20 cellular contexts compared by ENCODE assay signal in genomic region chr20:13322621-13323020, GRCh38.
DNase-seq lines count a peak whose midpoint lies in the region; ATAC-seq and TF ChIP-seq lines count a peak whose summit lies in the region.
"Had no signal": no experiment of that assay in that cellular context is flagged by ENCODE, and none has a peak within 500 bp of the region (broad histone marks: within the 10 kb centered on the region; RNA-seq: fewer than 3 reads in every experiment).

No MANE protein-coding gene starts in this region.

- no peaks in the 10 kb centered on the region for H3K9me2 ChIP-seq in hepatocyte (replicated peaks; ENCODE audit: insufficient read depth)

- no peak for TF ChIP-seq CTCF in hepatocyte (IDR thresholded peaks at IDR 0.05; ENCODE audit: poor library complexity)

- peaks cover 0 to 4% of the 10 kb centered on the region in 2 donors for H3K4me1 Mint-ChIP-seq in stimulated activated naive B cell treated with anti-CD40 and anti-IgM and Interleukin-4, amounts not matched to agents 10 μg/mL and 1 μg/mL and 100 μg/mL, for 72 hours
- H3K4me1 Mint-ChIP-seq: naive B cell had no signal

- H3K27ac Mint-ChIP-seq in stimulated activated naive B cell treated with anti-CD40 and anti-IgM and Interleukin-4, amounts not matched to agents 10 μg/mL and 1 μg/mL and 100 μg/mL, for 72 hours = peak overlapping the region; percentile 22

- DNase-seq in EH (ENCODE audit: low read depth) (peak; percentile 3), hepatocyte (ENCODE audit: low spot score) (no peak), nucleus accumbens (lab: John Stamatoyannopoulos, UW) (no peak)
- DNase-seq in stimulated activated naive B cell treated with anti-CD40 and anti-IgM and Interleukin-4, amounts not matched to agents 10 μg/mL and 1 μg/mL and 100 μg/mL, for 72 hours = no peak
- DNase-seq: activated CD8-positive, alpha-beta memory T cell treated with anti-CD3 and anti-CD28 coated beads, Interleukin-2, amount 50 U/mL, for 4 hours; DMS79; mammary epithelial cell; MM.1S; naive B cell; NCI-H146; NCI-H2171; NCI-H524 treated with DMSO at 0.1 percent for 48 hours; ovary; right cardiac atrium; stimulated activated CD4-positive, alpha-beta T cell treated with anti-CD3 and anti-CD28 coated beads, Interleukin-15, amount 100 ng/mL, for 24 hours; stimulated activated CD8-positive, alpha-beta memory T cell treated with anti-CD3 and anti-CD28 coated beads, Interleukin-4, amount 100 ng/mL, for 48 hours had no signal

- no peaks in the 10 kb centered on the region for H3K9me3 ChIP-seq in hepatocyte (ENCODE audit: low read depth)
- H3K9me3 ChIP-seq: ovary had no signal

- peaks cover 9% of the 10 kb centered on the region for H3K4me1 ChIP-seq in hepatocyte (ENCODE audit: insufficient read depth)

- no peak overlapping the region for H3K4me3 Mint-ChIP-seq in stimulated activated naive B cell treated with anti-CD40 and anti-IgM and Interleukin-4, amounts not matched to agents 10 μg/mL and 1 μg/mL and 100 μg/mL, for 72 hours
- H3K4me3 Mint-ChIP-seq: naive B cell had no signal

- H4K20me1 ChIP-seq in hepatocyte (ENCODE audit: insufficient read depth, poor library complexity, severe bottlenecking) = no peaks in the 10 kb centered on the region

- ATAC-seq in HG02610 (IDR thresholded peaks at IDR 0.05; ENCODE audit: unreplicated experiment) = peak; percentile 63
- no peak for ATAC-seq in stimulated activated naive B cell treated with anti-CD40 and anti-IgM and Interleukin-4, amounts not matched to agents 10 μg/mL and 1 μg/mL and 100 μg/mL, for 72 hours (replicated peaks)
- no peak for ATAC-seq in GM21381 (IDR thresholded peaks at IDR 0.05; ENCODE audit: unreplicated experiment)
- no peak for ATAC-seq in GM19023 (IDR thresholded peaks at IDR 0.05; ENCODE audit: unreplicated experiment)
- ATAC-seq: K562, right cardiac atrium had no signal

- H3K79me2 ChIP-seq in hepatocyte = no peaks in the 10 kb centered on the region

- peaks cover 0 to 4% of the 10 kb centered on the region in 2 donors for H3K9me3 Mint-ChIP-seq in stimulated activated naive B cell treated with anti-CD40 and anti-IgM and Interleukin-4, amounts not matched to agents 10 μg/mL and 1 μg/mL and 100 μg/mL, for 72 hours

- H3K27me3 Mint-ChIP-seq in stimulated activated naive B cell treated with anti-CD40 and anti-IgM and Interleukin-4, amounts not matched to agents 10 μg/mL and 1 μg/mL and 100 μg/mL, for 72 hours = peaks cover 21 to 27% of the 10 kb centered on the region in 2 donors

- H3K4me3 ChIP-seq in hepatocyte = no peak overlapping the region
- H3K4me3 ChIP-seq: K562, ovary had no signal

- H3K4me2 ChIP-seq in hepatocyte = peak overlapping the region; percentile 37

- no peaks in the 10 kb centered on the region for H3K36me3 ChIP-seq in hepatocyte (replicated peaks; ENCODE audit: insufficient read depth, low read depth)
- H3K36me3 ChIP-seq: ovary had no signal

- peaks cover 0 to 1% of the 10 kb centered on the region in 2 donors for H3K36me3 Mint-ChIP-seq in stimulated activated naive B cell treated with anti-CD40 and anti-IgM and Interleukin-4, amounts not matched to agents 10 μg/mL and 1 μg/mL and 100 μg/mL, for 72 hours

- 10% methylated on average over 3 of the region's 3 CpGs for WGBS in hepatocyte (ENCODE audit: low lambda C conversion rate, missing lambda C conversion rate)

- no peak overlapping the region for H2AFZ ChIP-seq in hepatocyte

- no peaks in the 10 kb centered on the region for H3K27me3 ChIP-seq in hepatocyte
- H3K27me3 ChIP-seq: ovary had no signal

- peak overlapping the region; percentile 1 for H3K27ac ChIP-seq in hepatocyte
- H3K27ac ChIP-seq: ovary had no signal
